Comparison of ENCODE assay signal across 7 cellular contexts in the genomic region with DNA sequence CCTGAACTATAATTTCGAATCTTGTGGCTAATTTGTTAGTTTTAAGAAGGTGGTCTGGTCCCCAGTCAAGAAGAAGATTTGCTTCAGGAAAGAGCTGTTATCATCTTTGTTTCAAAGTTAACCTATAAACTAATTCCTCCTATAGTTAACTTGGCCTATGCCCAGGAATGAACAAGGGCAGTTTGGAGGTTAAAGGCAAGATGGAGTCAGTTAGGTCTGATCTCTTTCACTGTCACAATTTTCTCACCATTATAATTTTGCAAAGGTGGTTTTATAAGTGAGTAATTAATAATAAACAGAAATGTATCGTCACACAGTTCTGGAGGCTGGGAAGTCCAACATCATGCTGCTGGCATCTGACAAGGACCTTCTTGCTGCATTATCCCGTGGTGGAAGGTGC.
"Had no signal": no experiment of that assay in that cellular context is flagged by ENCODE, and none has a peak within 500 bp of the region (broad histone marks: within the 10 kb centered on the region; RNA-seq: fewer than 3 reads in every experiment).

No MANE protein-coding gene starts in this region.

- H3K9ac ChIP-seq: GM23248 had no signal

- DNase-seq: GOT3, H7, KG1 had no signal

- H3K36me3 ChIP-seq: HAP-1 had no signal

- H3K4me3 ChIP-seq: GM23248, HAP-1 had no signal

- H3K9me3 ChIP-seq: HAP-1 had no signal

- H2AFZ ChIP-seq: GM23248 had no signal

- H3K27ac ChIP-seq: HL-60 had no signal

- ATAC-seq: HepG2 had no signal
